In the genomic region with DNA sequence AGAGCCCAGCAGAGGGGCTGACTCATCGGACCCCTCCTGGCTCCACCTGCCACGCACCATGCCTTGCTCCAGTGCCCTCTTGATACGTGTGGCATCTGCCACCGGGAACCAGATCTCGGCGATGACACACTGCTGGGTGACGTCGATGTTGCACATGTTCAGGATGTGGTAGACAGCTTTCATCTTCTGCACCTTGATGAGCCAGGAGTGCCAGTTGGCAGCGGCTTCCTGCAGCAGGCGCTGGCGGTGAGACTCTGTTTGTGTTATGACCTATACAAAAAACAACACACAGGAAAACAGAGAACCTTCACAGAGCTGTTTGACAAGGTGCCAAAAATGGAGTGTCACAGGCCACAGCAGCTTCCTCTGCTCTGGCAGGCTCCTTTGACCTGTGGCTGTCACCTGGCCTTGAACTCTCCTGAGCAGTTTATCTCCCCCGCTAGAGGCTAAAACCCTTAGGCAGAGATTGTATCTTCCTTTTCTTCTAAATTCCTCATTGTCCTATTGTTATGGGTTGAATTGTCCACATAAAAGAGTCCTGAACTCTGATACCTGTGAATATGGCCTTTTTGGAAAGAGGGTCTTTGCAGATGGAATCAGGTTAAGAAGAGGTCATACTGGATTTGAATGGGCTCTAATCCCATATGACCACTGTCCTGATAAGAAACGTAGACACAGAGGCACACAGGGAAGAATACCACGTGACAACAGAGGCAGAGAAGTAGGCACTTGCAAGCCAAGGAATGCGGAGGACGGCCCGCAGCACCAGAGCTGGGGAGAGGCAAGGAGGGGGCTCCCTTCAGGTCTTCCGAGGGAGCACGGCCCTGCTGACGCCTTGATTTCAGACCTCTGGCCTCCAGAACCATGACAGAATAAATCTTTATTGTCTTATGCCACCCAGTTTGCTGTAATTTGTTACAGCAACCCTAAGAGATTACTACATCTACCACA, we compare ENCODE assay signal across 8 cellular contexts. TPM values are rescaled to one million over a fixed set of nuclear protein-coding genes. Genes with fewer than 3 reads are reported as not detected.
DNase-seq lines count a peak whose midpoint lies in the region; TF ChIP-seq lines count a peak whose summit lies in the region.

No MANE protein-coding gene starts in this region.

- intact Hi-C loops in left ventricle myocardium inferior (cut with micrococcal nuclease) = no loop called here

- H3K9ac ChIP-seq in endodermal cell (ENCODE audit: extremely low read depth, low read length, poor library complexity, severe bottlenecking) = no peak overlapping the region

- WGBS in endodermal cell (ENCODE audit: insufficient coverage in 1 of 2, insufficient read length in 1 of 2), 2 experiments = 78 to 79% methylated on average over 15 to 20 of the region's 20 CpGs

- H3K4me3 ChIP-seq in HFF-Myc (replicated peaks; ENCODE audit: low read depth, low read length) = no peak overlapping the region
- no peak overlapping the region for H3K4me3 ChIP-seq in left ventricle myocardium inferior
- H3K4me3 ChIP-seq in endodermal cell (ENCODE audit: low read length) = no peak overlapping the region

- TF ChIP-seq CTCF in HFF-Myc (IDR thresholded peaks at IDR 0.05; ENCODE audit: low read depth, low read length, missing control alignments) (no peak), left ventricle myocardium inferior (IDR thresholded peaks at IDR 0.05; ENCODE audit: borderline replicate concordance) (no peak), endodermal cell (conservative IDR thresholded peaks at IDR 0.05) (no peak)

- H3K4me1 ChIP-seq in left ventricle myocardium inferior (no peaks in the 10 kb centered on the region), endodermal cell (ENCODE audit: control insufficient read depth, insufficient read depth, low read length) (no peaks in the 10 kb centered on the region)

- no peak overlapping the region for H3K27ac ChIP-seq in left ventricle myocardium inferior (replicated peaks)
- no peak overlapping the region for H3K27ac ChIP-seq in endodermal cell (ENCODE audit: low read depth, low read length)

- H3K4me1 Mint-ChIP-seq in endodermal cell = peaks cover 33% of the 10 kb centered on the region

- H3K36me3 ChIP-seq in left ventricle myocardium inferior (no peaks in the 10 kb centered on the region), endodermal cell (ENCODE audit: control insufficient read depth, insufficient read depth, low read length) (no peaks in the 10 kb centered on the region)

- H3K9me3 ChIP-seq in left ventricle myocardium inferior (replicated peaks) (no peaks in the 10 kb centered on the region), endodermal cell (ENCODE audit: control insufficient read depth, low read length) (no peaks in the 10 kb centered on the region)

- no peaks in the 10 kb centered on the region for H3K9me3 Mint-ChIP-seq in endodermal cell

- H3K27me3 Mint-ChIP-seq in endodermal cell (ENCODE audit: insufficient read depth) = peaks cover 19% of the 10 kb centered on the region

- no peak overlapping the region for H3K4me3 Mint-ChIP-seq in endodermal cell

- H3K27ac Mint-ChIP-seq in endodermal cell = no peak overlapping the region

- peaks cover 17% of the 10 kb centered on the region for H3K27me3 ChIP-seq in left ventricle myocardium inferior (ENCODE audit: low read depth)
- H3K27me3 ChIP-seq in endodermal cell (ENCODE audit: control insufficient read depth, insufficient read depth, low read length, poor library complexity, severe bottlenecking) = peaks cover 57% of the 10 kb centered on the region

- DNase-seq in EL (peak; percentile 2), HFF-Myc (ENCODE audit: extremely low read depth, low read depth) (peak; percentile 16), NCI-H2171 (lab: John Stamatoyannopoulos, UW) (peak; percentile 89), left ventricle myocardium inferior (peak; percentile 14), Kasumi-1 (lab: John Stamatoyannopoulos, UW) (no peak), endodermal cell (no peak)
- peak; percentile 32 to 65 (median 55) for DNase-seq in activated CD8-positive, alpha-beta memory T cell treated with anti-CD3 and anti-CD28 coated beads for 48 hours (ENCODE audit: low read depth in 2 of 3, low spot score in 2 of 3)
- peak; percentile 59 for DNase-seq in stimulated activated CD8-positive, alpha-beta memory T cell treated with anti-CD3 and anti-CD28 coated beads, Interleukin-12 subunit alpha, Interleukin-12 subunit beta, amount 100 ng/mL, for 24 hours (ENCODE audit: extremely low read depth)

- no peaks in the 10 kb centered on the region for H3K36me3 Mint-ChIP-seq in endodermal cell (ENCODE audit: low read depth)

RNA-seq across cellular contexts. Expression of gene TMEM213, which starts 45.0 kb away (rescaled TPM):
- total RNA-seq in left ventricle myocardium inferior (not detected), endodermal cell (not detected)
- polyA plus RNA-seq in endodermal cell (2013, experiment 1 of 2) = not detected
- not detected for polyA plus RNA-seq in endodermal cell (2013, experiment 2 of 2)

RNA-seq across cellular contexts. Expression of gene ATP6V0A4, which starts 45.2 kb away (rescaled TPM):
- not detected for total RNA-seq in left ventricle myocardium inferior
- under 1 TPM; 0.29 to 0.44 TPM for total RNA-seq in endodermal cell
- 0.46 TPM for polyA plus RNA-seq in endodermal cell (2013, experiment 1 of 2)
- polyA plus RNA-seq in endodermal cell (2013, experiment 2 of 2) = not detected

RNA-seq across cellular contexts. Expression of gene SVOPL, which starts 51.7 kb away (rescaled TPM):
- total RNA-seq in left ventricle myocardium inferior = not detected
- total RNA-seq in endodermal cell = under 1 TPM; 0.86 to 0.95 TPM
- not detected for polyA plus RNA-seq in endodermal cell (2013, experiment 1 of 2)
- 0.79 TPM for polyA plus RNA-seq in endodermal cell (2013, experiment 2 of 2)

Comparison
In these comparisons a context has a peak if more than half of its experiments do, and no peak if none do; other contexts are left out.
1. DNase-seq: peak in EL (single experiment), HFF-Myc (single experiment), NCI-H2171 (single experiment), activated CD8-positive, alpha-beta memory T cell treated with anti-CD3 and anti-CD28 coated beads for 48 hours (3 of 3), left ventricle myocardium inferior (single experiment) and stimulated activated CD8-positive, alpha-beta memory T cell treated with anti-CD3 and anti-CD28 coated beads, Interleukin-12 subunit alpha, Interleukin-12 subunit beta, amount 100 ng/mL, for 24 hours (single experiment); none in Kasumi-1 (0 of 2) and endodermal cell (single experiment).